ENCODE assay signal across 24 cellular contexts in genomic region chr7:25584557-25584956, GRCh38.
"Had no signal": no experiment of that assay in that cellular context is flagged by ENCODE, and none has a peak within 500 bp of the region (broad histone marks: within the 10 kb centered on the region; RNA-seq: fewer than 3 reads in every experiment).

No MANE protein-coding gene starts in this region.

- H3K4me3 Mint-ChIP-seq: mesothelial cell of epicardium had no signal

- H3K36me3 Mint-ChIP-seq: mesothelial cell of epicardium, naive B cell had no signal

- H3K27ac Mint-ChIP-seq: mesothelial cell of epicardium, naive B cell had no signal

- H3K27ac ChIP-seq: coronary artery, dorsolateral prefrontal cortex, esophagus muscularis mucosa, foreskin keratinocyte, gastroesophageal sphincter, heart right ventricle, left lung, lower lobe of right lung had no signal

- H3K9me3 ChIP-seq: esophagus muscularis mucosa, gastroesophageal sphincter, heart right ventricle, left lung, lower lobe of right lung, mucosa of descending colon had no signal

- H3K9me3 Mint-ChIP-seq: mesothelial cell of epicardium, naive B cell had no signal

- H3K4me1 ChIP-seq: esophagus muscularis mucosa, foreskin keratinocyte, gastroesophageal sphincter, left lung, lower lobe of right lung had no signal

- H3K27me3 ChIP-seq: esophagus muscularis mucosa, gastroesophageal sphincter, left lung had no signal

- H3K4me1 Mint-ChIP-seq: mesothelial cell of epicardium had no signal

- H3K4me3 ChIP-seq: coronary artery, dorsolateral prefrontal cortex, esophagus muscularis mucosa, gastroesophageal sphincter, heart right ventricle, left lung, lower lobe of right lung, mucosa of descending colon had no signal

- ATAC-seq: foreskin keratinocyte, gastroesophageal sphincter, left cardiac atrium, left lung, lower lobe of right lung, mucosa of descending colon had no signal

- H3K36me3 ChIP-seq: esophagus muscularis mucosa, gastroesophageal sphincter, heart right ventricle, left lung, lower lobe of right lung had no signal

- FAIRE-seq: colon, endothelial cell of umbilical vein, frontal cortex, islet of Langerhans, keratinocyte had no signal

- DNase-seq: dermis blood vessel endothelial cell; dorsolateral prefrontal cortex; effector CD4-positive, alpha-beta T cell; effector memory CD4-positive, alpha-beta T cell; foreskin keratinocyte; head of caudate nucleus; heart right ventricle; hippocampal formation; left cardiac atrium; left lung; left ventricle myocardium superior; lower lobe of right lung; mesenchymal stem cell; mucosa of descending colon; naive B cell had no signal
